In genomic region chr2:160210599-160211138, GRCh38 we compare ENCODE assay signal across 8 cellular contexts. TPM values are rescaled to one million over a fixed set of nuclear protein-coding genes. Genes with fewer than 3 reads are reported as not detected.
A peak's percentile ranks its signal among the peaks of the same experiment; 100 is the strongest.
DNase-seq lines count a peak whose midpoint lies in the region; ATAC-seq and TF ChIP-seq lines count a peak whose summit lies in the region.

No MANE protein-coding gene starts in this region.

- H3K36me3 Mint-ChIP-seq in type B pancreatic cell = no peaks in the 10 kb centered on the region

- peaks cover 81% of the 10 kb centered on the region for H3K4me1 ChIP-seq in ACC112 (ENCODE audit: control insufficient read depth, insufficient read depth, low read length, unreplicated experiment)
- H3K4me1 ChIP-seq in ovary (ENCODE audit: insufficient read depth) = peaks cover 6% of the 10 kb centered on the region

- 71 to 75% (median 73%) methylated on average over 11 of the region's 11 CpGs for WGBS in ovary, 3 donors

- H3K27me3 Mint-ChIP-seq in type B pancreatic cell = peaks cover 7% of the 10 kb centered on the region

- intact Hi-C loops in ovary (cut with DNase I) = no loop called here

- no peaks in the 10 kb centered on the region for H3K9me3 ChIP-seq in ovary

- no peaks in the 10 kb centered on the region for H3K36me3 ChIP-seq in ACC112 (ENCODE audit: insufficient read depth, low read length)
- H3K36me3 ChIP-seq in ovary = no peaks in the 10 kb centered on the region

- H3K27me3 ChIP-seq in ACC112 (ENCODE audit: insufficient read depth, low read length) (no peaks in the 10 kb centered on the region), ovary (no peaks in the 10 kb centered on the region)

- H3K4me1 Mint-ChIP-seq in type B pancreatic cell (ENCODE audit: unreplicated experiment) = peaks cover 27% of the 10 kb centered on the region

- TF ChIP-seq CTCF in ovary (IDR thresholded peaks at IDR 0.05) (no peak), type B pancreatic cell (conservative IDR thresholded peaks at IDR 0.05) (peak; percentile 87)

- H3K27ac Mint-ChIP-seq in type B pancreatic cell = no peak overlapping the region

- no peak for TF ChIP-seq EP300 in ovary (IDR thresholded peaks at IDR 0.05)

- H2AFZ ChIP-seq in ACC112 (ENCODE audit: low read length, unreplicated experiment) = no peak overlapping the region

- peak overlapping the region; percentile 2 for H3K4me3 Mint-ChIP-seq in type B pancreatic cell

- no peak for TF ChIP-seq POLR2A in ovary (IDR thresholded peaks at IDR 0.05)

- ATAC-seq in GM18508 (IDR thresholded peaks at IDR 0.05; ENCODE audit: insufficient read depth, unreplicated experiment) (peak; percentile 76), HG02938 (IDR thresholded peaks at IDR 0.05; ENCODE audit: unreplicated experiment) (peak; percentile 86)

- peak; percentile 69 to 77 for DNase-seq in NOMO-1 (lab: John Stamatoyannopoulos, UW; ENCODE audit: unreplicated experiment in 2 of 2)
- DNase-seq in activated CD8-positive, alpha-beta memory T cell treated with anti-CD3 and anti-CD28 coated beads, Interleukin-2, amount 50 U/mL, for 24 hours (ENCODE audit: extremely low read depth) = peak; percentile 36
- DNase-seq in fibroblast of gingiva (ENCODE audit: low read depth) = peak; percentile 17
- peak in 4 of 5 donors; percentile 28 to 60 (median 48) for DNase-seq in ovary
- DNase-seq in type B pancreatic cell (ENCODE audit: extremely low spot score, unreplicated experiment) = peak; percentile 75

- no peaks in the 10 kb centered on the region for H3K9me3 Mint-ChIP-seq in type B pancreatic cell

- no peaks in the 10 kb centered on the region for H3K79me2 ChIP-seq in ACC112 (ENCODE audit: control insufficient read depth, insufficient read depth, low read length, unreplicated experiment)

- H3K27ac ChIP-seq in ACC112 (ENCODE audit: low read depth, low read length) = peak overlapping the region; percentile 94
- no peak overlapping the region for H3K27ac ChIP-seq in ovary

- H3K4me3 ChIP-seq in ACC112 (ENCODE audit: low read depth, low read length) (no peak overlapping the region), ovary (no peak overlapping the region)

RNA-seq across cellular contexts. Expression of gene ITGB6, which starts 10.6 kb away (rescaled TPM):
- total RNA-seq in ovary (1 to 10 TPM in 1 of 7 donors, under 1 TPM in 3, not detected in 3; 0.17 to 3.6 (median 0.36) TPM), type B pancreatic cell (ENCODE audit: low replicate concordance) (3.2 and 7.8 TPM in 2 replicates)
- not detected for polyA plus RNA-seq in ovary

Comparison
In these comparisons a context has a peak if more than half of its experiments do, and no peak if none do; other contexts are left out.
1. DNase-seq: peak in every context shown above with its lines; median percentile 75 in type B pancreatic cell; 73 in NOMO-1; 48 in ovary; 36 in activated CD8-positive, alpha-beta memory T cell treated with anti-CD3 and anti-CD28 coated beads, Interleukin-2, amount 50 U/mL, for 24 hours; 17 in fibroblast of gingiva.